In genomic region chr2:96205238-96205637, GRCh38 we compare ENCODE assay signal across 9 cellular contexts. TPM values are rescaled to one million over a fixed set of nuclear protein-coding genes. Genes with fewer than 3 reads are reported as not detected.
DNase-seq lines count a peak whose midpoint lies in the region; ATAC-seq and TF ChIP-seq lines count a peak whose summit lies in the region.
"Had no signal": no experiment of that assay in that cellular context is flagged by ENCODE, and none has a peak within 500 bp of the region (broad histone marks: within the 10 kb centered on the region; RNA-seq: fewer than 3 reads in every experiment).

No MANE protein-coding gene starts in this region.

- no peak overlapping the region for H2AK9ac ChIP-seq in IMR-90 (replicated peaks; ENCODE audit: low read depth, low read length, poor library complexity)

- peaks cover 68% of the 10 kb centered on the region for H4K20me1 ChIP-seq in IMR-90 (ENCODE audit: insufficient read depth, low read length)

- no peak overlapping the region for H2BK12ac ChIP-seq in neuronal stem cell (ENCODE audit: low read length)

- H3K23ac ChIP-seq in IMR-90 (ENCODE audit: low read depth, low read length) (peak overlapping the region; percentile 89), neuronal stem cell (ENCODE audit: low read depth, low read length, poor library complexity) (no peak overlapping the region)

- peak overlapping the region; percentile 59 for H3K4me3 Mint-ChIP-seq in MCF 10A (ENCODE audit: unreplicated experiment)

- peak; percentile 16 for DNase-seq in AG20443 (ENCODE audit: low spot score)
- no peak for DNase-seq in IMR-90
- peak; percentile 7 for DNase-seq in MCF 10A (ENCODE audit: unreplicated experiment)
- DNase-seq in neuronal stem cell (ENCODE audit: low spot score), result no peak
- DNase-seq in sciatic nerve (ENCODE audit: low spot score), result no peak
- DNase-seq: activated CD8-positive, alpha-beta memory T cell treated with anti-CD3 and anti-CD28 coated beads for 24 hours had no signal

- H4K5ac ChIP-seq in IMR-90 (ENCODE audit: low read depth, low read length), result no peak overlapping the region

- H3K56ac ChIP-seq in IMR-90 (ENCODE audit: extremely low read depth, insufficient read depth, low read length), result no peak overlapping the region

- H3K14ac ChIP-seq in IMR-90 (replicated peaks; ENCODE audit: low read depth, low read length) (peak overlapping the region; percentile 35), neuronal stem cell (ENCODE audit: low read length) (no peak overlapping the region)

- H4K8ac ChIP-seq in IMR-90 (ENCODE audit: low read depth in 2 of 2, low read length in 2 of 2), result no peak overlapping the region; a peak in 1 of 4 replicates
- H4K8ac ChIP-seq in neuronal stem cell (ENCODE audit: low read depth, low read length), result no peak overlapping the region

- CTCF ChIA-PET in IMR-90 (lab: Yijun Ruan, JAX) (interaction anchor here (0.7 to 0.9 kb wide), 2 partner anchors 62 to 282 kb away, joined by 3 to 4 read pairs; no protein-coding TSS in a partner anchor), MCF 10A (lab: Yijun Ruan, JAX) (interaction anchor here (0.6 to 2.5 kb wide), 6 partner anchors 31 to 932 kb away, joined by 3 to 9 read pairs (median 4); no protein-coding TSS in a partner anchor)

- dilution Hi-C loops in IMR-90 (cut with HindIII; ENCODE audit: low sequenced_read_pairs, unreplicated experiment), result no loop called here

- H3K4me3 ChIP-seq in IMR-90 (ENCODE audit: insufficient read depth, low read depth, low read length), result no peak overlapping the region
- peak overlapping the region in 1 of 2 donors; percentile 46 for H3K4me3 ChIP-seq in mucosa of rectum (ENCODE audit: low read length in 2 of 2)
- no peak overlapping the region for H3K4me3 ChIP-seq in neuronal stem cell (ENCODE audit: low read length in 2 of 2)

- H4K91ac ChIP-seq in IMR-90 (ENCODE audit: insufficient read depth, low read depth, low read length) (no peak overlapping the region), neuronal stem cell (ENCODE audit: low read depth, low read length, poor library complexity) (no peak overlapping the region)

- no peak for TF ChIP-seq RAD21 in IMR-90 (IDR thresholded peaks at IDR 0.05; ENCODE audit: low read length)

- H3K18ac ChIP-seq in IMR-90 (ENCODE audit: low read depth, low read length), result peak overlapping the region; percentile 50; the same call in 1 of the 2 replicates
- no peak overlapping the region for H3K18ac ChIP-seq in neuronal stem cell (ENCODE audit: low read length)

- TF ChIP-seq CTCF in IMR-90 (conservative IDR thresholded peaks at IDR 0.05; ENCODE audit: low read depth, low read length), result no peak
- TF ChIP-seq CTCF in MCF 10A (IDR thresholded peaks at IDR 0.05; ENCODE audit: unreplicated experiment), result no peak

- H3K4me2 ChIP-seq in IMR-90 (ENCODE audit: low read depth, low read length), result peak overlapping the region; percentile 80
- H3K4me2 ChIP-seq in neuronal stem cell (ENCODE audit: insufficient read depth, low read length, poor library complexity, severe bottlenecking), result no peak overlapping the region

- in situ Hi-C loops in IMR-90 (cut with MboI; ENCODE audit: low sequenced_read_pairs), result no loop called here

- no peaks in the 10 kb centered on the region for H3K27me3 Mint-ChIP-seq in MCF 10A (ENCODE audit: insufficient read depth, unreplicated experiment)

- H3K27ac Mint-ChIP-seq in MCF 10A (ENCODE audit: low read depth, unreplicated experiment), result peak overlapping the region; percentile 65

- POLR2A ChIA-PET in IMR-90 (lab: Charles Lee; ENCODE audit: unreplicated experiment), result no interaction called here
- POLR2A ChIA-PET in MCF 10A (lab: Yijun Ruan, JAX), result interaction anchor here (0.7 to 2.1 kb wide), 8 partner anchors 30 to 329 kb away, joined by 3 to 19 read pairs (median 4); partner anchors contain the start of gene SNRNP200

- H3K4ac ChIP-seq in IMR-90 (ENCODE audit: low read depth, low read length) (no peak overlapping the region; the same call in 1 of the 2 replicates), neuronal stem cell (ENCODE audit: low read length) (no peak overlapping the region)

- BruUV-seq in IMR-90 (replicated peaks; lab: Mats Ljungman, UMichigan) (no TSS peak), MCF 10A (replicated peaks; lab: Mats Ljungman, UMichigan) (no TSS peak)

- H3K27ac ChIP-seq in IMR-90 (ENCODE audit: insufficient read depth, low read length), result no peak overlapping the region
- peak overlapping the region; percentile 7 to 48 for H3K27ac ChIP-seq in mucosa of rectum (ENCODE audit: low read depth in 2 of 2, low read length in 2 of 2)
- H3K27ac ChIP-seq in neuronal stem cell (replicated peaks; ENCODE audit: low read length), result no peak overlapping the region

- no CpG with 5 or more reads among the region's 4 CpGs for WGBS in IMR-90 (ENCODE audit: extremely low coverage in 2 of 2, insufficient read length in 1 of 2), 2 experiments
- WGBS in neuronal stem cell (ENCODE audit: extremely low coverage in 2 of 2, insufficient read length in 2 of 2, insufficient replicate concordance in 1 of 2), 2 donors, result no CpG with 5 or more reads among the region's 4 CpGs

- H2BK15ac ChIP-seq in IMR-90 (ENCODE audit: low read depth, low read length) (no peak overlapping the region; the same call in 2 of the 3 replicates), neuronal stem cell (ENCODE audit: low read length) (no peak overlapping the region)

- H3K36me3 ChIP-seq in IMR-90 (ENCODE audit: control insufficient read depth, insufficient read depth, low read length) (no peaks in the 10 kb centered on the region), mucosa of rectum (ENCODE audit: control insufficient read depth in 2 of 2, insufficient read depth in 2 of 2, low read length in 2 of 2) (no peaks in the 10 kb centered on the region), neuronal stem cell (replicated peaks in 1 of 2; ENCODE audit: control insufficient read depth in 2 of 2, insufficient read depth in 2 of 2, low read length in 2 of 2) (peaks cover 0 to 39% of the 10 kb centered on the region in 2 donors)

- H3K4me1 ChIP-seq in IMR-90 (ENCODE audit: control insufficient read depth, insufficient read depth, low read length) (peaks cover 19% of the 10 kb centered on the region), mucosa of rectum (ENCODE audit: control insufficient read depth in 2 of 2, insufficient read depth in 2 of 2, low read length in 2 of 2) (peaks cover 33 to 41% of the 10 kb centered on the region in 2 donors), neuronal stem cell (ENCODE audit: control insufficient read depth in 2 of 2, insufficient read depth in 1 of 2, low read depth in 1 of 2, low read length in 2 of 2) (peaks cover 9 to 18% of the 10 kb centered on the region in 2 donors)

- no peak for TF ChIP-seq POLR2A in IMR-90 (IDR thresholded peaks at IDR 0.05; ENCODE audit: low read depth, low read length)

- no peak overlapping the region for H3K9ac ChIP-seq in IMR-90 (ENCODE audit: low read depth, low read length)
- no peak overlapping the region for H3K9ac ChIP-seq in mucosa of rectum (ENCODE audit: low read depth in 1 of 2, low read length in 2 of 2)
- H3K9ac ChIP-seq in neuronal stem cell (ENCODE audit: low read depth, low read length, poor library complexity), result no peak overlapping the region

- intact Hi-C loops in IMR-90 (cut with micrococcal nuclease) (loop anchor here (5.0 kb wide), 1 partner anchor 58 kb away; the partner anchor contains the start of gene DUSP2), MCF 10A (cut with micrococcal nuclease) (no loop called here), sciatic nerve (cut with DNase I) (no loop called here)

- peaks cover 15% of the 10 kb centered on the region for H3K36me3 Mint-ChIP-seq in MCF 10A (ENCODE audit: insufficient read depth, unreplicated experiment)

- peaks cover 48% of the 10 kb centered on the region for H3K4me1 Mint-ChIP-seq in MCF 10A (ENCODE audit: insufficient read depth, unreplicated experiment)

- no peak overlapping the region for H2AFZ ChIP-seq in IMR-90 (replicated peaks; ENCODE audit: low read length, poor library complexity)
- H2AFZ ChIP-seq in neuronal stem cell (ENCODE audit: low read length), result no peak overlapping the region

- H3K9me1 ChIP-seq in IMR-90 (ENCODE audit: insufficient read depth, low read length), result peaks cover 17% of the 10 kb centered on the region

- H2BK20ac ChIP-seq in IMR-90 (ENCODE audit: low read depth, low read length), result no peak overlapping the region

- H2AK5ac ChIP-seq in IMR-90 (ENCODE audit: low read depth, low read length) (no peak overlapping the region), neuronal stem cell (ENCODE audit: low read depth, low read length) (no peak overlapping the region)

- peaks cover 16 to 44% of the 10 kb centered on the region in 2 experiments for H3K79me1 ChIP-seq in IMR-90 (ENCODE audit: low read depth in 1 of 2, low read length in 2 of 2)
- peaks cover 2% of the 10 kb centered on the region for H3K79me1 ChIP-seq in neuronal stem cell (ENCODE audit: low read depth, low read length)

- H3K9me3 Mint-ChIP-seq in MCF 10A (ENCODE audit: unreplicated experiment), result no peaks in the 10 kb centered on the region

- peak overlapping the region; percentile 15 for H2BK5ac ChIP-seq in IMR-90 (ENCODE audit: low read depth, low read length, poor library complexity, severe bottlenecking)
- H2BK5ac ChIP-seq in neuronal stem cell (ENCODE audit: low read length), result no peak overlapping the region

- H2BK120ac ChIP-seq in IMR-90 (ENCODE audit: low read depth, low read length), result no peak overlapping the region
- H2BK120ac ChIP-seq in neuronal stem cell (ENCODE audit: low read depth, low read length), result no peak overlapping the region

- no peaks in the 10 kb centered on the region for H3K27me3 ChIP-seq in IMR-90 (ENCODE audit: control insufficient read depth, insufficient read depth, low read length)
- no peaks in the 10 kb centered on the region for H3K27me3 ChIP-seq in mucosa of rectum (ENCODE audit: control insufficient read depth in 2 of 2, insufficient read depth in 2 of 2, low read length in 2 of 2)
- H3K27me3 ChIP-seq in neuronal stem cell (ENCODE audit: control insufficient read depth in 3 of 3, insufficient read depth in 3 of 3, low read depth in 1 of 3, low read length in 3 of 3), result no peaks in the 10 kb centered on the region

- no peak for ATAC-seq in IMR-90 (ENCODE audit: low read depth)
- no peak for ATAC-seq in GM21528 (IDR thresholded peaks at IDR 0.05; ENCODE audit: low FRiP score, unreplicated experiment)
- ATAC-seq in HG03108 (IDR thresholded peaks at IDR 0.05; ENCODE audit: unreplicated experiment), result no peak
- no peak for ATAC-seq in sciatic nerve

- H3K9me3 ChIP-seq in IMR-90 (ENCODE audit: control insufficient read depth, insufficient read depth, low read length) (no peaks in the 10 kb centered on the region), mucosa of rectum (ENCODE audit: control insufficient read depth in 2 of 2, low read length in 2 of 2) (no peaks in the 10 kb centered on the region), neuronal stem cell (replicated peaks in 1 of 2; ENCODE audit: control insufficient read depth in 2 of 2, insufficient read depth in 1 of 2, low read depth in 1 of 2, low read length in 2 of 2) (no peaks in the 10 kb centered on the region)

RNA-seq across cellular contexts. Expression of gene STARD7, which starts 3.4 kb away (rescaled TPM):
- 138 and 189 TPM in 2 replicates for total RNA-seq in IMR-90 (2012; rRNA removed)
- 51.1 and 61.7 TPM in 2 replicates for polyA plus RNA-seq in IMR-90 (2012; rRNA removed)
- 17.9 and 21.7 TPM in 2 replicates for polyA plus RNA-seq in IMR-90 (2012; cell fraction: cytosol; rRNA removed)
- 14.0 and 58.9 TPM in 2 replicates for polyA plus RNA-seq in IMR-90 (2012; cell fraction: nucleus; rRNA removed; ENCODE audit: low replicate concordance)
- 84.1 and 105 TPM in 2 replicates for total RNA-seq in MCF 10A (2022)
- 68.1 TPM for polyA plus RNA-seq in neuronal stem cell (2013, experiment 1 of 2)
- 69.0 TPM for polyA plus RNA-seq in neuronal stem cell (2013, experiment 2 of 2)
- 72.5 TPM for total RNA-seq in sciatic nerve

RNA-seq across cellular contexts. Expression of gene DUSP2, which starts 60.0 kb away (rescaled TPM):
- 1.8 and 2.5 TPM in 2 replicates for total RNA-seq in IMR-90 (2012; rRNA removed)
- polyA plus RNA-seq in IMR-90 (2012; rRNA removed), result 3.8 and 4.8 TPM in 2 replicates
- 2.9 and 15.4 TPM in 2 replicates for polyA plus RNA-seq in IMR-90 (2012; cell fraction: cytosol; rRNA removed)
- 61.4 and 76.2 TPM in 2 replicates for polyA plus RNA-seq in IMR-90 (2012; cell fraction: nucleus; rRNA removed; ENCODE audit: low replicate concordance)
- total RNA-seq in MCF 10A (2022), result 1.3 and 3.3 TPM in 2 replicates
- 0.59 TPM for polyA plus RNA-seq in neuronal stem cell (2013, experiment 1 of 2)
- 0.58 TPM for polyA plus RNA-seq in neuronal stem cell (2013, experiment 2 of 2)
- 7.3 TPM for total RNA-seq in sciatic nerve

Comparison
In these comparisons a context has a peak if more than half of its experiments do, and no peak if none do; other contexts are left out.
1. DNase-seq: peak in AG20443 (single experiment) and MCF 10A (single experiment); none in IMR-90 (single experiment), neuronal stem cell (single experiment) and sciatic nerve (single experiment).
2. H3K27ac ChIP-seq: peak in mucosa of rectum (2 of 2); none in IMR-90 (single experiment) and neuronal stem cell (single experiment).